Comparison of ENCODE assay signal across 8 cellular contexts in the genomic region with DNA sequence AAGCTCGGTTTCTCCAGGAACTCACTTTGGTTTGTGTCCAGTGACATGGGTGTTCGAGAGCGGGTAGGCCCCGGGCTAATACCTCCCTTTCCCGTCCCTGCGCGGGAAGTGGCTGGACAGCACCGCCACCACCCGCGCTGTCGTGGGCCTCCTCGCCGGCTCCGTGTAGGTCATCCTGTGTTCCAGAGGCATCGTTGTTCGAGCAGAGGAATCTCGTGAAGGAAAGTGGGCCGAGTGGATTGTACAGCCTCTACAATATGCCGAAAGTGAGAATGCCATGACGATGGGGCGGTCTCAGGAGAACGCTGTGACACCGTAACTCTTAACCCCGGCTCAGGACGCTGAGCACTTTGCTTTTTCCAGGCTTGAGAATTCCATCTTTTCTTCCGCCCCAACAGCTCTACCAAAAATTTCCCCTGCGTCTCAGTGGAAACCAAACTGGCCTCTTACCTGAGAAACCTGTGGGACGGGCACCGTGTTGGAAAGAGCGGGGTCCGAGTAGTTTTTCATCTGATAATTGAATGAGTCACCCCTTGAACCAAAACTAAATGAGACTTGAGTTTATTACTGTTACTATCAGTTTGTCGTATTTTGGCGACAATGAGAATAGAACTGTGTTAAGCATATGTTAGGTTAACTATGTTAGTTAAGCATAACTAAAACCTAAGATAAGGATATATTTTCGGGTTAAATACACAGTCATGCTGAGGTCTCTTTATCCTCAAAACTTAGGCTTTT. TPM values are rescaled to one million over a fixed set of nuclear protein-coding genes. Genes with fewer than 3 reads are reported as not detected.
DNase-seq lines count a peak whose midpoint lies in the region; ATAC-seq and TF ChIP-seq lines count a peak whose summit lies in the region.

No MANE protein-coding gene starts in this region.

- H3K36me3 Mint-ChIP-seq in IgD-negative memory B cell (peaks cover 3% of the 10 kb centered on the region), MCF 10A (ENCODE audit: insufficient read depth, unreplicated experiment) (peaks cover 49% of the 10 kb centered on the region)

- peaks cover 34 to 54% (median 35%) of the 10 kb centered on the region in 3 donors for H3K4me1 Mint-ChIP-seq in IgD-negative memory B cell
- H3K4me1 Mint-ChIP-seq in MCF 10A (ENCODE audit: insufficient read depth, unreplicated experiment) = peaks cover 48% of the 10 kb centered on the region

- peak overlapping the region; percentile 93 to 99 (median 98) for H3K4me3 Mint-ChIP-seq in IgD-negative memory B cell
- H3K4me3 Mint-ChIP-seq in MCF 10A (ENCODE audit: unreplicated experiment) = peak overlapping the region; percentile 90

- peak; percentile 23 for ATAC-seq in GM21423 (IDR thresholded peaks at IDR 0.05; ENCODE audit: unreplicated experiment)
- ATAC-seq in lower lobe of right lung = peak; percentile 58 to 75

- TSS peak; percentile 72 for BruUV-seq in MCF 10A (replicated peaks; lab: Mats Ljungman, UMichigan)

- H3K9me3 ChIP-seq in lower lobe of right lung (no peaks in the 10 kb centered on the region), uterus (no peaks in the 10 kb centered on the region)

- CTCF ChIA-PET in MCF 10A (lab: Yijun Ruan, JAX) = interaction anchor here (0.6 to 2.7 kb wide), 17 partner anchors 9 to 1128 kb away, joined by 3 to 27 read pairs (median 3); no protein-coding TSS in a partner anchor

- H3K4me3 ChIP-seq in AG10803 (ENCODE audit: low read length) (peak overlapping the region; percentile 95), lower lobe of right lung (peak overlapping the region; percentile 87), uterus (peak overlapping the region; percentile 80 to 84)

- H3K27me3 Mint-ChIP-seq in IgD-negative memory B cell (no peaks in the 10 kb centered on the region), MCF 10A (ENCODE audit: insufficient read depth, unreplicated experiment) (no peaks in the 10 kb centered on the region)

- H3K36me3 ChIP-seq in lower lobe of right lung = peaks cover 13% of the 10 kb centered on the region
- H3K36me3 ChIP-seq in uterus = no peaks in the 10 kb centered on the region

- POLR2A ChIA-PET in MCF 10A (lab: Yijun Ruan, JAX) = interaction anchor here (0.5 to 4.1 kb wide), 18 partner anchors 9 to 1999 kb away, joined by 3 to 46 read pairs (median 4); a partner anchor contains a TSS

- no peak for TF ChIP-seq POLR2A in uterus (IDR thresholded peaks at IDR 0.05)

- H3K27ac Mint-ChIP-seq in IgD-negative memory B cell (peak overlapping the region; percentile 96 to 98 (median 98)), MCF 10A (ENCODE audit: low read depth, unreplicated experiment) (peak overlapping the region; percentile 99)

- H3K27ac ChIP-seq in lower lobe of right lung (peak overlapping the region; percentile 95), uterus (peak overlapping the region; percentile 92 to 98)

- no peak for TF ChIP-seq CTCF in AG10803 (conservative IDR thresholded peaks at IDR 0.05; ENCODE audit: low read length)
- no peak for TF ChIP-seq CTCF in MCF 10A (IDR thresholded peaks at IDR 0.05; ENCODE audit: unreplicated experiment)
- TF ChIP-seq CTCF in lower lobe of right lung (IDR thresholded peaks at IDR 0.05) = no peak
- TF ChIP-seq CTCF in uterus (IDR thresholded peaks at IDR 0.05) = no peak

- intact Hi-C loops in MCF 10A (cut with micrococcal nuclease) (no loop called here), lower lobe of right lung (cut with DNase I) (no loop called here), uterus (cut with DNase I; ENCODE audit: low total_unique reads) (no loop called here)

- H3K9me3 Mint-ChIP-seq in IgD-negative memory B cell (no peaks in the 10 kb centered on the region), MCF 10A (ENCODE audit: unreplicated experiment) (no peaks in the 10 kb centered on the region)

- DNase-seq in AG10803 (ENCODE audit: low read depth) (no peak), MCF 10A (ENCODE audit: unreplicated experiment) (no peak), lower lobe of right lung (no peak), uterus (no peak), superior temporal gyrus (ENCODE audit: extremely low spot score) (no peak), KG1 (lab: John Stamatoyannopoulos, UW) (no peak)

- H3K27me3 ChIP-seq in lower lobe of right lung (ENCODE audit: low read depth) (no peaks in the 10 kb centered on the region), uterus (no peaks in the 10 kb centered on the region)

- H3K4me1 ChIP-seq in lower lobe of right lung = peaks cover 68% of the 10 kb centered on the region
- peaks cover 5 to 6% of the 10 kb centered on the region in 2 donors for H3K4me1 ChIP-seq in uterus

RNA-seq across cellular contexts. Expression of a gene that starts 0.5 kb away (rescaled TPM):
- polyA plus RNA-seq in IgD-negative memory B cell = 124 TPM
- total RNA-seq in MCF 10A (2022) (337 and 338 TPM in 2 replicates), lower lobe of right lung (64.7 TPM), uterus (100 to 1,000 TPM in 2 of 4 donors, 10 to 100 TPM in 2; 60.9 to 111 (median 85.7) TPM)

RNA-seq across cellular contexts. Expression of a gene that starts 1.0 kb away (rescaled TPM):
- polyA plus RNA-seq in IgD-negative memory B cell = 38.1 TPM
- total RNA-seq in MCF 10A (2022) (70.7 and 74.1 TPM in 2 replicates), lower lobe of right lung (79.1 TPM), uterus (10 to 100 TPM; 28.5 to 60.8 (median 35.5) TPM)

RNA-seq across cellular contexts. Expression of a gene that starts 51.3 kb away (rescaled TPM):
- polyA plus RNA-seq in IgD-negative memory B cell = not detected
- total RNA-seq in MCF 10A (2022) = 22.4 and 39.9 TPM in 2 replicates
- 2.3 TPM for total RNA-seq in lower lobe of right lung
- total RNA-seq in uterus = 1 to 10 TPM in 1 of 4 donors, not detected in 3; 1.5 TPM
